In the genomic region with DNA sequence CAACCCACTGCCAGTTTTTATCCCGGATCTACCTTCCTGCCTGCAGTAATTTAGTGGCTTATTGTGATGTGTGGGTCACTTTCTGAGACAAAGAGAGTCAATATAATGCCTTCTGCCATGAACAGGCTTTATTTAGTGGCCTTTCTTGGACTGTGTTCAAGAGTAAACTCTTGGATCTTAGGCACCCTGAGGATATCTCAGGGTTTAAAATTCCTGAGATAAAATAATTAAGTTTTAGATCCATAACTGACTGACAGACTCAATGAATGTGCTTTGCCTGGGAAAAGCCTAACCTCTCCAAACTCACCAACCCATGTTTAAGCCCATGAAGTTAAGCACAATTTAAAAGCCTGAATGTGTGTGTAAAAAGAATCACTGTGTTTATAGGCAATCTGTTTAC, we compare ENCODE assay signal across 25 cellular contexts.
"Had no signal": no experiment of that assay in that cellular context is flagged by ENCODE, and none has a peak within 500 bp of the region (broad histone marks: within the 10 kb centered on the region; RNA-seq: fewer than 3 reads in every experiment).

No MANE protein-coding gene starts in this region.

- H3K4me3 ChIP-seq: colonic mucosa, coronary artery, dorsolateral prefrontal cortex, esophagus muscularis mucosa, esophagus squamous epithelium, gastrocnemius medialis, gastroesophageal sphincter, heart left ventricle, heart right ventricle had no signal

- DNase-seq: colonic mucosa; cortex of kidney; dermis blood vessel endothelial cell; dorsolateral prefrontal cortex; effector CD4-positive, alpha-beta T cell; effector CD8-positive, alpha-beta T cell; effector memory CD4-positive, alpha-beta T cell; effector memory CD8-positive, alpha-beta T cell; endodermal cell; erythroblast; esophagus squamous epithelium; foreskin fibroblast; foreskin keratinocyte; foreskin melanocyte; gastrocnemius medialis; glutamatergic neuron; head of caudate nucleus; heart left ventricle; heart right ventricle had no signal

- H3K27ac Mint-ChIP-seq: dendritic cell treated with granulocyte-macrophage colony-stimulating factor and Interleukin-4, amounts not matched to agents 40 ng/mL and 50 ng/mL, for 4 days; effector memory CD8-positive, alpha-beta T cell; endodermal cell had no signal

- H3K27me3 ChIP-seq: colonic mucosa, esophagus muscularis mucosa, esophagus squamous epithelium, gastrocnemius medialis, gastroesophageal sphincter, heart left ventricle, heart right ventricle had no signal

- H3K36me3 ChIP-seq: colonic mucosa, esophagus muscularis mucosa, esophagus squamous epithelium, gastrocnemius medialis, gastroesophageal sphincter, heart left ventricle, heart right ventricle had no signal

- H3K4me1 ChIP-seq: colonic mucosa, esophagus squamous epithelium, foreskin keratinocyte, gastroesophageal sphincter had no signal

- H3K4me3 Mint-ChIP-seq: dendritic cell treated with granulocyte-macrophage colony-stimulating factor and Interleukin-4, amounts not matched to agents 40 ng/mL and 50 ng/mL, for 4 days; effector memory CD8-positive, alpha-beta T cell; endodermal cell had no signal

- H3K27me3 Mint-ChIP-seq: dendritic cell treated with granulocyte-macrophage colony-stimulating factor and Interleukin-4, amounts not matched to agents 40 ng/mL and 50 ng/mL, for 4 days; effector memory CD8-positive, alpha-beta T cell had no signal

- ATAC-seq: effector memory CD8-positive, alpha-beta T cell; esophagus mucosa; foreskin keratinocyte; gastrocnemius medialis; gastroesophageal sphincter; heart left ventricle; heart right ventricle had no signal

- H3K27ac ChIP-seq: colonic mucosa, coronary artery, dorsolateral prefrontal cortex, epithelial cell of prostate, esophagus muscularis mucosa, esophagus squamous epithelium, foreskin keratinocyte, gastrocnemius medialis, gastroesophageal sphincter, heart left ventricle, heart right ventricle had no signal

- H3K9me3 Mint-ChIP-seq: dendritic cell treated with granulocyte-macrophage colony-stimulating factor and Interleukin-4, amounts not matched to agents 40 ng/mL and 50 ng/mL, for 4 days; endodermal cell had no signal

- H3K4me1 Mint-ChIP-seq: endodermal cell had no signal

- H3K9me3 ChIP-seq: colonic mucosa, esophagus muscularis mucosa, esophagus squamous epithelium, gastrocnemius medialis, gastroesophageal sphincter, heart left ventricle, heart right ventricle had no signal
